In the genomic region with DNA sequence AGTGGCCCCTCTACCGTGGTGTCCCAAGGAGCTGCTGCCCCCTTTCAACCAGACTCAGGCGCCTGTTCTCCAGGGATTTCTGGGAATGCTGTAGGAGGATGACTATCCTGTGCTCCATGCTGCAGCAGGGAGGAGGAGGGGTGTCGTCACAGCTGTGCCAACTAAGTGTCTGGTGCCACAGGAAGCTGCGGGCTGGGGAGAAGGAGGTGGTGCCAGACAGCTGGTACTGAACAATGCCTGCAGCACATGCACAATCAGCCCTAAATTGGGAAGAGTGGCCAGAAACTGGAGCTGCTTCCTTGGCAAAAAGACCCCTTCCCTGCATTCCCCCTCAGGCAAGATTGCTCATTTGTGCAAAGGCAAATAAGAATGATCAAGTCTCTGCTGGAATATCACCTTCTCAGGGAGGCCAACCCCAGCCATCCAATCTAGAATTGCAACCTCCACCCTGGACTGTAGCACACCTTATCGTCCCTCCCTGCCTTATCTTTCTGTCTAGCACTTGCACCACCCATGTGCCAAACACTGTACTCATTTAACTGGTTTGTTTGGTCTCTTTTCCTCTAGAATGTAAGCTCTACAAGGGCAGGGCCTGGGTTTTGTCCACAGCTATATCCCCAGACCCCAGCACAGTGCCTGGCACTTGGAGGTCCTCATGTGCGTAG, we compare ENCODE assay signal across 15 cellular contexts. TPM values are rescaled to one million over a fixed set of nuclear protein-coding genes. Genes with fewer than 3 reads are reported as not detected.
DNase-seq lines count a peak whose midpoint lies in the region; ATAC-seq, FAIRE-seq and TF ChIP-seq lines count a peak whose summit lies in the region.
"Had no signal": no experiment of that assay in that cellular context is flagged by ENCODE, and none has a peak within 500 bp of the region (broad histone marks: within the 10 kb centered on the region; RNA-seq: fewer than 3 reads in every experiment).

No MANE protein-coding gene starts in this region.

- no peak overlapping the region for H2AFZ ChIP-seq in neural progenitor cell (replicated peaks)

- H3K9me3 Mint-ChIP-seq in neural progenitor cell, result no peaks in the 10 kb centered on the region
- H3K9me3 Mint-ChIP-seq: mesothelial cell of epicardium had no signal

- TF ChIP-seq CTCF in HEK293 (tag by site-specific recombination; IDR thresholded peaks at IDR 0.05), result no peak
- no peak for TF ChIP-seq CTCF in bronchial epithelial cell (IDR thresholded peaks at IDR 0.05; ENCODE audit: insufficient read depth, low read length, severe bottlenecking)
- no peak for TF ChIP-seq CTCF in neural progenitor cell (IDR thresholded peaks at IDR 0.05)

- POLR2A ChIA-PET in HEK293 (lab: Yijun Ruan, JAX), result no interaction called here

- H3K4me1 ChIP-seq in HEK293 (ENCODE audit: control insufficient read depth, insufficient read depth, low read length), result no peaks in the 10 kb centered on the region
- H3K4me1 ChIP-seq in neural progenitor cell, result no peaks in the 10 kb centered on the region

- FAIRE-seq in bronchial epithelial cell (lab: Jason Lieb, UNC), result peak; percentile 64

- H4K20me1 ChIP-seq in neural progenitor cell (ENCODE audit: low read depth), result no peaks in the 10 kb centered on the region

- peaks cover 28% of the 10 kb centered on the region for H3K4me1 Mint-ChIP-seq in neural progenitor cell

- no peaks in the 10 kb centered on the region for H3K36me3 ChIP-seq in HEK293 (ENCODE audit: control insufficient read depth in 2 of 2, insufficient read depth in 1 of 2, low read length in 2 of 2)
- peaks cover 65% of the 10 kb centered on the region for H3K36me3 ChIP-seq in bronchial epithelial cell (ENCODE audit: control insufficient read depth, insufficient read depth, low read length)
- no peaks in the 10 kb centered on the region for H3K36me3 ChIP-seq in neural progenitor cell
- H3K36me3 ChIP-seq: adrenal gland had no signal

- CTCF ChIA-PET in HEK293 (lab: Yijun Ruan, JAX), result interaction anchor here (0.8 to 1.1 kb wide), 4 partner anchors 8 to 53 kb away, joined by 3 to 5 read pairs (median 4); no protein-coding TSS in a partner anchor

- DNase-seq in A172 (ENCODE audit: low spot score), result peak; percentile 86
- no peak for DNase-seq in bronchial epithelial cell (ENCODE audit: low read depth)
- DNase-seq in activated effector memory CD4-positive, alpha-beta T cell treated with Interleukin-2 at 50 U/mL for 16 hours, result no peak
- no peak for DNase-seq in neural progenitor cell (ENCODE audit: low spot score)
- DNase-seq: activated CD8-positive, alpha-beta memory T cell treated with anti-CD3 and anti-CD28 coated beads, Interleukin-2, amount 50 U/mL, for 48 hours; effector memory CD4-positive, alpha-beta T cell; NCI-H2171 had no signal

- no peak overlapping the region for H3K4me3 Mint-ChIP-seq in neural progenitor cell
- H3K4me3 Mint-ChIP-seq: mesothelial cell of epicardium had no signal

- H3K27me3 ChIP-seq in bronchial epithelial cell (ENCODE audit: control insufficient read depth, insufficient read depth, low read length), result no peaks in the 10 kb centered on the region
- no peaks in the 10 kb centered on the region for H3K27me3 ChIP-seq in layer of hippocampus (ENCODE audit: control insufficient read depth, insufficient read depth, low read length)
- H3K27me3 ChIP-seq in neural progenitor cell, result no peaks in the 10 kb centered on the region
- H3K27me3 ChIP-seq: adrenal gland had no signal

- H3K27ac ChIP-seq in HEK293 (ENCODE audit: extremely low read depth, low read depth, low read length) (no peak overlapping the region), layer of hippocampus (ENCODE audit: low read depth, low read length) (peak overlapping the region; percentile 10), neural progenitor cell (no peak overlapping the region)
- H3K27ac ChIP-seq: adrenal gland, VCaP had no signal

- no peak overlapping the region for H3K9ac ChIP-seq in neural progenitor cell

- H3K36me3 Mint-ChIP-seq in neural progenitor cell, result no peaks in the 10 kb centered on the region

- H3F3A ChIP-seq in neural progenitor cell (ENCODE audit: low read depth), result no peaks in the 10 kb centered on the region

- H3K4me3 ChIP-seq in HEK293 (ENCODE audit: low read depth, low read length) (no peak overlapping the region), bronchial epithelial cell (ENCODE audit: low read depth, low read length) (no peak overlapping the region), neural progenitor cell (no peak overlapping the region)
- H3K4me3 ChIP-seq: adrenal gland had no signal

- no peaks in the 10 kb centered on the region for H3K9me3 ChIP-seq in HEK293 (ENCODE audit: control insufficient read depth, insufficient read depth, low read depth, low read length)
- H3K9me3 ChIP-seq in neural progenitor cell (ENCODE audit: low read depth), result no peaks in the 10 kb centered on the region
- H3K9me3 ChIP-seq: adrenal gland had no signal

- H3K4me2 ChIP-seq in neural progenitor cell, result no peak overlapping the region

- H3K27ac Mint-ChIP-seq in neural progenitor cell, result no peak overlapping the region
- H3K27ac Mint-ChIP-seq: mesothelial cell of epicardium had no signal

- ATAC-seq in HG02798 (IDR thresholded peaks at IDR 0.05; ENCODE audit: poor library complexity, unreplicated experiment) (no peak), HG02973 (IDR thresholded peaks at IDR 0.05; ENCODE audit: unreplicated experiment) (no peak)

- no peaks in the 10 kb centered on the region for H3K79me2 ChIP-seq in neural progenitor cell (ENCODE audit: low read depth)

- peaks cover 17% of the 10 kb centered on the region for H3K27me3 Mint-ChIP-seq in neural progenitor cell (ENCODE audit: insufficient read depth, low read depth)

TF ChIP-seq in HEK293, 187 proteins besides CTCF, POLR2A, EP300 and RAD21:
- no peak for TF ChIP-seq ZNF629 (tag by site-specific recombination; IDR thresholded peaks at IDR 0.05)
- no peak for TF ChIP-seq SCRT2 (tag by site-specific recombination; IDR thresholded peaks at IDR 0.05)
- TF ChIP-seq FEZF1 (tag by site-specific recombination; IDR thresholded peaks at IDR 0.05), result 0 out of 2 replicates have a peak, but pooled peaks have one; percentile 34
- no peak for TF ChIP-seq EGR2 (tag by site-specific recombination; IDR thresholded peaks at IDR 0.05; ENCODE audit: low read depth)
- TF ChIP-seq, protein P1, sequence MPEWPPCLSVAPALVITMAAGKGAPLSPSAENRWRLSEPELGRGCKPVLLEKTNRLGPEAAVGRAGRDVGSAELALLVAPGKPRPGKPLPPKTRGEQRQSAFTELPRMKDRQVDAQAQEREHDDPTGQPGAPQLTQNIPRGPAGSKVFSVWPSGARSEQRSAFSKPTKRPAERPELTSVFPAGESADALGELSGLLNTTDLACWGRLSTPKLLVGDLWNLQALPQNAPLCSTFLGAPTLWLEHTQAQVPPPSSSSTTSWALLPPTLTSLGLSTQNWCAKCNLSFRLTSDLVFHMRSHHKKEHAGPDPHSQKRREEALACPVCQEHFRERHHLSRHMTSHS (tag by site-specific recombination; IDR thresholded peaks at IDR 0.05), result no peak

RNA-seq across cellular contexts. Expression of a gene that starts 33.3 kb away (rescaled TPM):
- 7.0 and 13.7 TPM in 2 replicates for total RNA-seq in A172 (2014; rRNA removed; shearing (Covaris generic))
- total RNA-seq in bronchial epithelial cell, result 1,162 and 3,106 TPM in 2 replicates
- total RNA-seq in neural progenitor cell (ENCODE audit: low replicate concordance), result 0.19 TPM in 1 of 2 replicates, not detected in the other

RNA-seq across cellular contexts. Expression of a gene that starts 35.4 kb away (rescaled TPM):
- not detected in 2 replicates for total RNA-seq in A172 (2014; rRNA removed; shearing (Covaris generic))
- total RNA-seq in bronchial epithelial cell, result not detected in 2 replicates
- 3.6 and 4.3 TPM in 2 replicates for total RNA-seq in neural progenitor cell (ENCODE audit: low replicate concordance)
- total RNA-seq: skeletal muscle tissue had no signal

RNA-seq across cellular contexts. Expression of a gene that starts 56.3 kb away (rescaled TPM):
- total RNA-seq in A172 (2014; rRNA removed; shearing (Covaris generic)), result not detected in 2 replicates
- 301 and 418 TPM in 2 replicates for total RNA-seq in bronchial epithelial cell
- 0.93 TPM in 1 of 2 replicates, not detected in the other for total RNA-seq in neural progenitor cell (ENCODE audit: low replicate concordance)

Comparison
In these comparisons a context has a peak if more than half of its experiments do, and no peak if none do; other contexts are left out.
1. RNA of a gene that starts 33.3 kb away (total RNA-seq): 1,162 to 3,106 TPM in bronchial epithelial cell; 7.0 to 13.7 TPM in A172 and 0.19 TPM in neural progenitor cell; every median in the first group is over 10 times any median in the second.
2. RNA of a gene that starts 56.3 kb away (total RNA-seq): 301 to 418 TPM in bronchial epithelial cell; not detected in A172 and 0.93 TPM in neural progenitor cell; every median in the first group is over 100 times any median in the second.